ENCODE assay signal across 14 cellular contexts in the genomic region with DNA sequence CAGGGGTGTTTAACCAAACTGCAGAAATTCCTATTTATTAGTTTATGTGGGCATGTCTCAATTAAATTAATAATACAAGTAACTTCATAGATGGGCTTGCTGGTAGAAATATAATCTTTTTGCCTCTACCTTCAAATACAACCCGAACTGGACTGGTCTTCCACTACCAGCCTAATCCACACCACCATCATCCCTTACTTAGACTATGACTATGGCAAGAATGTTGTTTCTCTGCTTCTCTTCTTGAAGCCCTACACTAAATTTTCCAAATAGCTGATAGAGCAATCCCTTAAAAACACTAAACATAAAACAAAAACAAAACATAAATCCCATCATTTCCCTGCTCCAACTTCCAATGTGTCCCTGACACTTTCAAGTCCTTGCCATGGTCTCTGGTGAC.
"Had no signal": no experiment of that assay in that cellular context is flagged by ENCODE, and none has a peak within 500 bp of the region (broad histone marks: within the 10 kb centered on the region; RNA-seq: fewer than 3 reads in every experiment).

No MANE protein-coding gene starts in this region.

- H3K27ac Mint-ChIP-seq: activated CD4-positive, alpha-beta T cell treated with anti-CD3 and anti-CD28 coated beads, Interleukin-2, amount 10 ng/mL, durations not matched to agents 24 days and 14 days; endodermal cell; neural progenitor cell had no signal

- ATAC-seq: gastrocnemius medialis, heart right ventricle, pancreas, T-helper 17 cell had no signal

- H3K4me3 Mint-ChIP-seq: activated CD4-positive, alpha-beta T cell treated with anti-CD3 and anti-CD28 coated beads, Interleukin-2, amount 10 ng/mL, durations not matched to agents 24 days and 14 days; endodermal cell; neural progenitor cell; T-helper 17 cell had no signal

- DNase-seq: activated CD4-positive, alpha-beta T cell treated with anti-CD3 and anti-CD28 coated beads, Interleukin-2, amount 10 ng/mL, durations not matched to agents 24 days and 14 days; activated gamma-delta T cell; endodermal cell; erythroblast; gastrocnemius medialis; heart right ventricle; midbrain; pancreas; stimulated activated CD4-positive, alpha-beta T cell treated with anti-CD3 and anti-CD28 coated beads, Interleukin-1b, Interleukin-23, amount 100 ng/mL, for 48 hours; T-helper 17 cell; WERI-Rb-1 had no signal

- H3K9me3 ChIP-seq: ascending aorta, gastrocnemius medialis, heart right ventricle, pancreas had no signal

- H3K4me1 ChIP-seq: ascending aorta, gastrocnemius medialis, heart right ventricle, pancreas had no signal

- H3K27me3 ChIP-seq: ascending aorta, gastrocnemius medialis, heart right ventricle, neural progenitor cell, pancreas had no signal

- H3K27ac ChIP-seq: ascending aorta, gastrocnemius medialis, heart right ventricle, neural progenitor cell, pancreas, WERI-Rb-1 had no signal

- H3K9me3 Mint-ChIP-seq: activated CD4-positive, alpha-beta T cell treated with anti-CD3 and anti-CD28 coated beads, Interleukin-2, amount 10 ng/mL, durations not matched to agents 24 days and 14 days; endodermal cell; neural progenitor cell had no signal

- H3K4me3 ChIP-seq: ascending aorta, gastrocnemius medialis, heart right ventricle, lung, neural progenitor cell, pancreas had no signal

- H3K27me3 Mint-ChIP-seq: activated CD4-positive, alpha-beta T cell treated with anti-CD3 and anti-CD28 coated beads, Interleukin-2, amount 10 ng/mL, durations not matched to agents 24 days and 14 days; T-helper 17 cell had no signal
